19 cellular contexts compared by ENCODE assay signal in genomic region chr10:73850205-73850604, GRCh38. TPM values are rescaled to one million over a fixed set of nuclear protein-coding genes. Genes with fewer than 3 reads are reported as not detected.
DNase-seq lines count a peak whose midpoint lies in the region; ATAC-seq and TF ChIP-seq lines count a peak whose summit lies in the region.
"Had no signal": no experiment of that assay in that cellular context is flagged by ENCODE, and none has a peak within 500 bp of the region (broad histone marks: within the 10 kb centered on the region; RNA-seq: fewer than 3 reads in every experiment).

No MANE protein-coding gene starts in this region.

- TF ChIP-seq CTCF in cardiac muscle cell (IDR thresholded peaks at IDR 0.05; ENCODE audit: low read depth, low read length) (no peak), neutrophil (IDR thresholded peaks at IDR 0.05) (no peak), upper lobe of right lung (IDR thresholded peaks at IDR 0.05) (no peak), Caco-2 (IDR thresholded peaks at IDR 0.05; ENCODE audit: insufficient read depth in 1 of 2, low read depth in 1 of 2, low read length in 1 of 2, severe bottlenecking in 1 of 2, unreplicated experiment in 1 of 2) (no peak)

- no peak overlapping the region for H3K27ac Mint-ChIP-seq in Caco-2 (ENCODE audit: unreplicated experiment)
- H3K27ac Mint-ChIP-seq: activated CD4-positive, alpha-beta T cell treated with anti-CD3 and anti-CD28 coated beads, Interleukin-2, amount 10 ng/mL, durations not matched to agents 7 days and 5 days had no signal

- no TSS peak for BruUV-seq in Caco-2 (replicated peaks; lab: Mats Ljungman, UMichigan)

- no peaks in the 10 kb centered on the region for H3K27me3 Mint-ChIP-seq in Caco-2 (ENCODE audit: insufficient read depth, unreplicated experiment)
- H3K27me3 Mint-ChIP-seq: activated CD4-positive, alpha-beta T cell treated with anti-CD3 and anti-CD28 coated beads, Interleukin-2, amount 10 ng/mL, durations not matched to agents 7 days and 5 days had no signal

- WGBS in esophagus, 2 donors, result 79% methylated on average over 8 of the region's 8 CpGs

- CTCF ChIA-PET in Caco-2 (lab: Charles Lee), result interaction anchor here (0.7 to 5.2 kb wide), 3 partner anchors 22 to 29 kb away, joined by 3 to 60 read pairs (median 4); no protein-coding TSS in a partner anchor

- H3K4me3 ChIP-seq in cardiac muscle cell (no peak overlapping the region), esophagus (ENCODE audit: low read depth in 1 of 2, low read length in 2 of 2) (no peak overlapping the region), neutrophil (ENCODE audit: low read depth in 1 of 2, low read length in 1 of 2) (no peak overlapping the region), upper lobe of right lung (no peak overlapping the region), Caco-2 (ENCODE audit: low read depth, low read length) (no peak overlapping the region)
- H3K4me3 ChIP-seq: thyroid gland had no signal

- H3K27ac ChIP-seq in cardiac muscle cell (peak overlapping the region; percentile 15), esophagus (ENCODE audit: low read depth in 2 of 2, low read length in 1 of 2) (peak overlapping the region; percentile 65 to 81), neutrophil (peak overlapping the region; percentile 81), upper lobe of right lung (peak overlapping the region; percentile 60)
- H3K27ac ChIP-seq: C4-2B had no signal

- H3K27me3 ChIP-seq in cardiac muscle cell (no peaks in the 10 kb centered on the region), esophagus (ENCODE audit: control insufficient read depth in 1 of 2, insufficient read depth in 2 of 2, low read length in 2 of 2) (no peaks in the 10 kb centered on the region), neutrophil (no peaks in the 10 kb centered on the region), upper lobe of right lung (no peaks in the 10 kb centered on the region), Caco-2 (replicated peaks; ENCODE audit: control insufficient read depth, insufficient read depth, low read length) (no peaks in the 10 kb centered on the region)
- H3K27me3 ChIP-seq: thyroid gland had no signal

- POLR2A ChIA-PET in Caco-2 (lab: Charles Lee), result interaction anchor here (0.5 kb wide), 1 partner anchor 14 kb away, joined by 3 read pairs; no protein-coding TSS in a partner anchor

- no peaks in the 10 kb centered on the region for H3K9me3 Mint-ChIP-seq in Caco-2 (ENCODE audit: unreplicated experiment)
- H3K9me3 Mint-ChIP-seq: activated CD4-positive, alpha-beta T cell treated with anti-CD3 and anti-CD28 coated beads, Interleukin-2, amount 10 ng/mL, durations not matched to agents 7 days and 5 days; activated naive CD4-positive, alpha-beta T cell treated with anti-CD3 and anti-CD28 coated beads, Interleukin-2, amount 50 U/mL, for 72 hours; endodermal cell had no signal

- H3K36me3 ChIP-seq in cardiac muscle cell, result peaks cover 18% of the 10 kb centered on the region
- H3K36me3 ChIP-seq in esophagus (ENCODE audit: control insufficient read depth in 2 of 2, insufficient read depth in 2 of 2, low read length in 1 of 2), result peaks cover 7 to 41% of the 10 kb centered on the region in 2 donors
- peaks cover 99% of the 10 kb centered on the region for H3K36me3 ChIP-seq in neutrophil
- H3K36me3 ChIP-seq in upper lobe of right lung, result peaks cover 53% of the 10 kb centered on the region
- H3K36me3 ChIP-seq in Caco-2 (ENCODE audit: control insufficient read depth, insufficient read depth, low read length), result peaks cover 17% of the 10 kb centered on the region

- intact Hi-C loops in cardiac septum (cut with DNase I), result no loop called here
- intact Hi-C loops in upper lobe of right lung (cut with DNase I), result no loop called here
- intact Hi-C loops in Caco-2 (cut with micrococcal nuclease; ENCODE audit: unreplicated experiment), result no loop called here

- DNase-seq in cardiac muscle cell (ENCODE audit: low read depth in 1 of 2, low spot score in 1 of 2) (no peak), cardiac septum (ENCODE audit: low spot score) (no peak), upper lobe of right lung (no peak), NCI-H146 (lab: John Stamatoyannopoulos, UW) (no peak), Caco-2 (no peak), NCI-H2196 treated with DMSO at 0.1 percent for 48 hours (lab: John Stamatoyannopoulos, UW; ENCODE audit: unreplicated experiment) (no peak)
- DNase-seq: activated CD4-positive, alpha-beta T cell treated with anti-CD3 and anti-CD28 coated beads, Interleukin-2, amount 10 ng/mL, durations not matched to agents 7 days and 5 days; activated T-cell treated with anti-CD3 and anti-CD28 coated beads for 4 hours; DMS79 treated with DMSO at 0.1 percent for 48 hours; MM.1S; NCI-H2081 treated with DMSO at 0.1 percent for 48 hours; NCI-H774; stimulated activated CD4-positive, alpha-beta T cell treated with anti-CD3 and anti-CD28 coated beads, Interleukin-4, amount 100 ng/mL, for 4 hours had no signal

- no peak overlapping the region for H3K4me3 Mint-ChIP-seq in Caco-2 (ENCODE audit: unreplicated experiment)
- H3K4me3 Mint-ChIP-seq: activated CD4-positive, alpha-beta T cell treated with anti-CD3 and anti-CD28 coated beads, Interleukin-2, amount 10 ng/mL, durations not matched to agents 7 days and 5 days; endodermal cell had no signal

- H3K4me1 ChIP-seq in cardiac muscle cell (ENCODE audit: low read depth) (peaks cover 12% of the 10 kb centered on the region), esophagus (ENCODE audit: control insufficient read depth in 2 of 2, insufficient read depth in 2 of 2, low read length in 1 of 2) (no peaks in the 10 kb centered on the region), neutrophil (ENCODE audit: control insufficient read depth in 1 of 2, insufficient read depth in 1 of 2, low read depth in 1 of 2, low read length in 1 of 2) (peaks cover 19 to 28% of the 10 kb centered on the region in 2 experiments), upper lobe of right lung (peaks cover 26% of the 10 kb centered on the region), Caco-2 (peaks cover 11% of the 10 kb centered on the region)

- H3K4me1 Mint-ChIP-seq in Caco-2 (ENCODE audit: low read depth, unreplicated experiment), result peaks cover 30% of the 10 kb centered on the region

- no peaks in the 10 kb centered on the region for H3K9me3 ChIP-seq in cardiac muscle cell (ENCODE audit: low read depth)
- no peaks in the 10 kb centered on the region for H3K9me3 ChIP-seq in esophagus (ENCODE audit: control insufficient read depth in 2 of 2, insufficient read depth in 1 of 2, low read depth in 1 of 2, low read length in 1 of 2)
- no peaks in the 10 kb centered on the region for H3K9me3 ChIP-seq in neutrophil
- no peaks in the 10 kb centered on the region for H3K9me3 ChIP-seq in upper lobe of right lung
- no peaks in the 10 kb centered on the region for H3K9me3 ChIP-seq in Caco-2
- H3K9me3 ChIP-seq: thyroid gland had no signal

- H3K36me3 Mint-ChIP-seq in Caco-2 (ENCODE audit: insufficient read depth, unreplicated experiment), result peaks cover 85% of the 10 kb centered on the region

- no peak for ATAC-seq in upper lobe of right lung

RNA-seq across cellular contexts. Expression of gene CAMK2G, which starts 24.1 kb away (rescaled TPM):
- total RNA-seq in cardiac muscle cell (28.2 and 29.8 TPM in 2 replicates), cardiac septum (12.7 TPM), upper lobe of right lung (36.2 TPM), Caco-2 (2022) (78.0 and 78.8 TPM in 2 replicates)
- polyA plus RNA-seq in cardiac muscle cell (7.7 and 8.5 TPM in 2 replicates), esophagus (10 to 100 TPM; 16.1 to 25.3 TPM)

RNA-seq across cellular contexts. Expression of gene NDST2, which starts 38.8 kb away (rescaled TPM):
- 23.7 and 61.2 TPM in 2 replicates for total RNA-seq in cardiac muscle cell
- polyA plus RNA-seq in cardiac muscle cell, result 16.6 and 21.6 TPM in 2 replicates
- total RNA-seq in cardiac septum, result 16.0 TPM
- polyA plus RNA-seq in esophagus, result 10 to 100 TPM; 13.5 to 14.9 TPM
- 35.0 TPM for total RNA-seq in upper lobe of right lung
- total RNA-seq in Caco-2 (2022), result 16.8 and 18.6 TPM in 2 replicates

Comparison
In these comparisons a context has a peak if more than half of its experiments do, and no peak if none do; other contexts are left out.
1. H3K27ac ChIP-seq: peak in every context shown above with its lines; median percentile 81 in neutrophil; 73 in esophagus; 60 in upper lobe of right lung; 15 in cardiac muscle cell.